9 cellular contexts compared by ENCODE assay signal in the genomic region with DNA sequence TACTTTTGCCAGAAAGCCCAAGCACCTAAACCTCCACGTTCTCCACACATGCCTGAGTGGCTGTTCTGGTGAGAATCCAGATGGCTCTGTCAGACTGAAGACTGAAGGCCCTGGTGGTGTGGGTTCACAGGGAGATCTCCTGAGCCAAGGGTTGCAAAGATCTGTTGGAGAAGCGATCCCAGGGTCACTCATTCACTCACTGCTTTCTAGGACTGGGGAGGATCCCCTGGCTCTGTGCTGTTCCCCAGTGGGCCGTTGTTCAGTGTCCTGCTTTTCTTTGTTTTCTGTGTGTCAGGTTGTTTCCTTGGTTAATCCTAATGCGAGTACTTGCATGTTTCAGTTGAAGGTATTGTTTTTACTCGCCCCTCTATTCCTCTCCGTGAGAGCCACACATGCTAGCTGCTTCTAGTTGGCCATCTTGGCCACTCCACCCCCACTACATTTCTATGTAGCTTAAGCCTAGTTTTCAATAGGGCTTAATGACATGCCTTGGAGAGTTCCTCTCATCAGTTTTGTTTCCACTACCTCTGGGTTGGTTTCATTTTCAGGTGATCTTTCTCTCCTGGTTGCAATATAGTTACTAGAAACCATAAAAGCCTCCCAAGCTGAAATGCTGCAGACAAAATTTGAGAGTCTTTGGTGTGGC.
A peak's percentile ranks its signal among the peaks of the same experiment; 100 is the strongest.
DNase-seq lines count a peak whose midpoint lies in the region; ATAC-seq, FAIRE-seq and TF ChIP-seq lines count a peak whose summit lies in the region.
"Had no signal": no experiment of that assay in that cellular context is flagged by ENCODE, and none has a peak within 500 bp of the region (broad histone marks: within the 10 kb centered on the region; RNA-seq: fewer than 3 reads in every experiment).

No MANE protein-coding gene starts in this region.

- FAIRE-seq in small intestine (lab: Jason Lieb, UNC): no peak
- FAIRE-seq: islet of Langerhans had no signal

- H3K4me3 ChIP-seq in small intestine (ENCODE audit: low read depth in 1 of 2, low read length in 2 of 2) (no peak overlapping the region), gastrocnemius medialis (no peak overlapping the region)

- TF ChIP-seq CTCF in RWPE1 (conservative IDR thresholded peaks at IDR 0.05; ENCODE audit: low read depth) (no peak), gastrocnemius medialis (IDR thresholded peaks at IDR 0.05 in 4 of 5, conservative IDR thresholded peaks at IDR 0.05 in 1 of 5) (no peak), omental fat pad (IDR thresholded peaks at IDR 0.05) (no peak)

- no peaks in the 10 kb centered on the region for H3K9me3 ChIP-seq in small intestine (ENCODE audit: control insufficient read depth, low read depth)
- no peaks in the 10 kb centered on the region for H3K9me3 ChIP-seq in gastrocnemius medialis

- ATAC-seq in GM19035 (IDR thresholded peaks at IDR 0.05; ENCODE audit: unreplicated experiment) (peak; percentile 97), HG02642 (IDR thresholded peaks at IDR 0.05; ENCODE audit: poor library complexity, unreplicated experiment) (peak; percentile 95), gastrocnemius medialis (no peak), omental fat pad (ENCODE audit: low FRiP score) (no peak)

- intact Hi-C loops in gastrocnemius medialis (cut with DNase I; ENCODE audit: low total_unique reads): no loop called here

- H3K27me3 ChIP-seq in small intestine (ENCODE audit: control insufficient read depth in 2 of 2, insufficient read depth in 2 of 2, low read length in 2 of 2) (no peaks in the 10 kb centered on the region), gastrocnemius medialis (no peaks in the 10 kb centered on the region)

- H3K36me3 ChIP-seq in small intestine (ENCODE audit: control insufficient read depth in 2 of 2, insufficient read depth in 2 of 2, low read length in 2 of 2) (no peaks in the 10 kb centered on the region), gastrocnemius medialis (no peaks in the 10 kb centered on the region)

- 75 to 81% (median 77%) methylated on average over 6 of the region's 6 CpGs for WGBS in small intestine, 3 donors

- in situ Hi-C loops in gastrocnemius medialis (cut with MboI; ENCODE audit: low sequenced_read_pairs in 4 of 4): no loop called here

- CTCF ChIA-PET in RWPE1 (lab: Yijun Ruan, JAX): interaction anchor here (0.7 kb wide), 1 partner anchor 395 kb away, joined by 5 read pairs; no protein-coding TSS in a partner anchor

- no peak for TF ChIP-seq POLR2A in gastrocnemius medialis (IDR thresholded peaks at IDR 0.05)

- POLR2A ChIA-PET in RWPE1 (lab: Yijun Ruan, JAX; ENCODE audit: low non-redundant PET): no interaction called here

- H3K4me1 ChIP-seq in small intestine (ENCODE audit: control insufficient read depth in 2 of 2, insufficient read depth in 1 of 2, low read depth in 1 of 2, low read length in 1 of 2) (peaks cover 2 to 10% of the 10 kb centered on the region in 2 donors), gastrocnemius medialis (peaks cover 18 to 36% of the 10 kb centered on the region in 2 donors)

- peak overlapping the region; percentile 44 for H3K27ac ChIP-seq in RWPE1
- peak overlapping the region in 1 of 2 donors; percentile 16 for H3K27ac ChIP-seq in small intestine (ENCODE audit: low read depth in 1 of 2, low read length in 1 of 2)
- H3K27ac ChIP-seq in gastrocnemius medialis: no peak overlapping the region

- DNase-seq in RWPE1 (ENCODE audit: low spot score): no peak
- DNase-seq in small intestine: peak; percentile 18
- no peak for DNase-seq in gastrocnemius medialis
- no peak for DNase-seq in NCI-H774 (lab: John Stamatoyannopoulos, UW)
- no peak for DNase-seq in omental fat pad (ENCODE audit: low spot score)
- DNase-seq in NCI-H1092 treated with DMSO at 0.1 percent for 48 hours (lab: John Stamatoyannopoulos, UW): no peak

Comparison
In these comparisons a context has a peak if more than half of its experiments do, and no peak if none do; other contexts are left out.
1. ATAC-seq: peak in GM19035 (single experiment) and HG02642 (single experiment); none in gastrocnemius medialis (0 of 2) and omental fat pad (single experiment).